ENCODE assay signal across 11 cellular contexts in genomic region chr5:93705896-93706295, GRCh38.
"Had no signal": no experiment of that assay in that cellular context is flagged by ENCODE, and none has a peak within 500 bp of the region (broad histone marks: within the 10 kb centered on the region; RNA-seq: fewer than 3 reads in every experiment).

No MANE protein-coding gene starts in this region.

- ATAC-seq: gastroesophageal sphincter, pancreas had no signal

- H3K36me3 ChIP-seq: gastroesophageal sphincter, pancreas, stomach, thoracic aorta had no signal

- H3K4me1 ChIP-seq: gastroesophageal sphincter, pancreas, stomach had no signal

- H3K9me3 ChIP-seq: gastroesophageal sphincter, pancreas, stomach, thoracic aorta had no signal

- H3K4me3 ChIP-seq: dorsolateral prefrontal cortex, gastroesophageal sphincter, pancreas, stomach, thoracic aorta had no signal

- H3K27me3 ChIP-seq: dorsolateral prefrontal cortex, gastroesophageal sphincter, pancreas, stomach had no signal

- H3K27ac ChIP-seq: dorsolateral prefrontal cortex, gastroesophageal sphincter, pancreas, stomach, thoracic aorta had no signal

- DNase-seq: activated CD4-positive, alpha-beta T cell treated with anti-CD3 and anti-CD28 coated beads, Interleukin-2, amount 50 U/mL, for 4 hours; activated CD4-positive, CD25-positive, alpha-beta regulatory T cell treated with anti-CD3 and anti-CD28 coated beads, Interleukin-2, amount 50 U/mL, for 72 hours; activated gamma-delta T cell treated with Interleukin-2 at 50 U/mL for 16 hours; activated T-cell treated with anti-CD3 and anti-CD28 coated beads, Interleukin-2, amount 50 U/mL, for 48 hours; dorsolateral prefrontal cortex; pancreas; stimulated activated CD4-positive, alpha-beta T cell treated with anti-CD3 and anti-CD28 coated beads, Interleukin-4, amount 100 ng/mL, for 24 hours; stomach; T-helper 9 cell had no signal
